Comparison of ENCODE assay signal across 1 cellular context in genomic region chr7:74452748-74453320, GRCh38.
TF ChIP-seq lines count a peak whose summit lies in the region.

No MANE protein-coding gene starts in this region.

TF ChIP-seq in K562, 482 proteins besides CTCF, POLR2A, EP300 and RAD21 (continued from another document and continues in another):
- TF ChIP-seq ZNF592 (IDR thresholded peaks at IDR 0.05) (peak; percentile 98), DMBX1 (CRISPR knock-in tag; IDR thresholded peaks at IDR 0.05; ENCODE audit: borderline replicate concordance) (peak; percentile 95), THRA (IDR thresholded peaks at IDR 0.05) (no peak), GATA2 (CRISPR knock-in tag; IDR thresholded peaks at IDR 0.05) (no peak), SMAD4 (CRISPR knock-in tag; conservative IDR thresholded peaks at IDR 0.05) (peak; percentile 46; the same call in 1 of the 2 replicates), GABPA (tag; conservative IDR thresholded peaks at IDR 0.05; ENCODE audit: low read depth) (peak; percentile 56), MEIS2 (IDR thresholded peaks at IDR 0.05; ENCODE audit: partially characterized antibody) (peak; percentile 25), ZNF584 (CRISPR knock-in tag; IDR thresholded peaks at IDR 0.05; ENCODE audit: low read depth) (peak; percentile 88), CUX1 (CRISPR knock-in tag; IDR thresholded peaks at IDR 0.05) (peak; percentile 83), PTTG1 (tag; IDR thresholded peaks at IDR 0.05; ENCODE audit: low read depth) (peak; percentile 86), ZBTB12 (CRISPR knock-in tag; IDR thresholded peaks at IDR 0.05) (peak; percentile 42; the same call in 1 of the 2 replicates), TEAD2 (tag; IDR thresholded peaks at IDR 0.05) (0 out of 2 replicates have a peak, but pooled peaks have one; percentile 19), GTF2A2 (tag; IDR thresholded peaks at IDR 0.05) (0 out of 2 replicates have a peak, but pooled peaks have one; percentile 54), FOXO4 (CRISPR knock-in tag; IDR thresholded peaks at IDR 0.05) (no peak), THAP12 (CRISPR knock-in tag; IDR thresholded peaks at IDR 0.05) (no peak), GABPB2 (CRISPR knock-in tag; conservative IDR thresholded peaks at IDR 0.05) (no peak), ETV1 (tag; conservative IDR thresholded peaks at IDR 0.05; ENCODE audit: low read depth) (peak; percentile 12), EP400 (IDR thresholded peaks at IDR 0.05) (0 out of 2 replicates have a peak, but pooled peaks have one; percentile 7), RB1 (IDR thresholded peaks at IDR 0.05; ENCODE audit: low read depth) (no peak), YY1 (IDR thresholded peaks at IDR 0.05; ENCODE audit: borderline replicate concordance in 1 of 3, control insufficient read depth in 1 of 3, extremely low read depth in 1 of 3, insufficient read depth in 3 of 3, insufficient read length in 1 of 3, insufficient replicate concordance in 2 of 3, low read depth in 1 of 3, low read length in 2 of 3) (peak in 1 of 3 experiments; percentile 56), SMAD3 (CRISPR knock-in tag; conservative IDR thresholded peaks at IDR 0.05) (peak; percentile 70; the same call in 1 of the 2 replicates), ZNF445 (CRISPR knock-in tag; IDR thresholded peaks at IDR 0.05; ENCODE audit: low read depth) (no peak), SMARCA5 (IDR thresholded peaks at IDR 0.05) (0 out of 2 replicates have a peak, but pooled peaks have one; percentile 18), ZBTB11 (CRISPR knock-in tag; IDR thresholded peaks at IDR 0.05) (peak in 1 of 3 experiments; percentile 63; a peak in 1 of 6 replicates), ASH1L (IDR thresholded peaks at IDR 0.05; ENCODE audit: borderline replicate concordance, low read depth, partially characterized antibody) (no peak), CREM (IDR thresholded peaks at IDR 0.05; ENCODE audit: low read depth) (0 out of 2 replicates have a peak, but pooled peaks have one; percentile 5), MTA1 (IDR thresholded peaks at IDR 0.05; ENCODE audit: borderline replicate concordance) (no peak), BACH1 (tag; IDR thresholded peaks at IDR 0.05) (peak; percentile 90), HSF4 (CRISPR knock-in tag; IDR thresholded peaks at IDR 0.05; ENCODE audit: borderline replicate concordance) (peak; percentile 74; the same call in 1 of the 2 replicates)
- TF ChIP-seq, protein P1, sequence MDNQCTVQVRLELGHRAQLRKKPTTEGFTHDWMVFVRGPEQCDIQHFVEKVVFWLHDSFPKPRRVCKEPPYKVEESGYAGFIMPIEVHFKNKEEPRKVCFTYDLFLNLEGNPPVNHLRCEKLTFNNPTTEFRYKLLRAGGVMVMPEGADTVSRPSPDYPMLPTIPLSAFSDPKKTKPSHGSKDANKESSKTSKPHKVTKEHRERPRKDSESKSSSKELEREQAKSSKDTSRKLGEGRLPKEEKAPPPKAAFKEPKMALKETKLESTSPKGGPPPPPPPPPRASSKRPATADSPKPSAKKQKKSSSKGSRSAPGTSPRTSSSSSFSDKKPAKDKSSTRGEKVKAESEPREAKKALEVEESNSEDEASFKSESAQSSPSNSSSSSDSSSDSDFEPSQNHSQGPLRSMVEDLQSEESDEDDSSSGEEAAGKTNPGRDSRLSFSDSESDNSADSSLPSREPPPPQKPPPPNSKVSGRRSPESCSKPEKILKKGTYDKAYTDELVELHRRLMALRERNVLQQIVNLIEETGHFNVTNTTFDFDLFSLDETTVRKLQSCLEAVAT (IDR thresholded peaks at IDR 0.05) = no peak
- TF ChIP-seq, protein P2, sequence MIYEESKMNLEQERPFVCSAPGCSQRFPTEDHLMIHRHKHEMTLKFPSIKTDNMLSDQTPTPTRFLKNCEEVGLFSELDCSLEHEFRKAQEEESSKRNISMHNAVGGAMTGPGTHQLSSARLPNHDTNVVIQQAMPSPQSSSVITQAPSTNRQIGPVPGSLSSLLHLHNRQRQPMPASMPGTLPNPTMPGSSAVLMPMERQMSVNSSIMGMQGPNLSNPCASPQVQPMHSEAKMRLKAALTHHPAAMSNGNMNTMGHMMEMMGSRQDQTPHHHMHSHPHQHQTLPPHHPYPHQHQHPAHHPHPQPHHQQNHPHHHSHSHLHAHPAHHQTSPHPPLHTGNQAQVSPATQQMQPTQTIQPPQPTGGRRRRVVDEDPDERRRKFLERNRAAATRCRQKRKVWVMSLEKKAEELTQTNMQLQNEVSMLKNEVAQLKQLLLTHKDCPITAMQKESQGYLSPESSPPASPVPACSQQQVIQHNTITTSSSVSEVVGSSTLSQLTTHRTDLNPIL (CRISPR knock-in tag; IDR thresholded peaks at IDR 0.05) = no peak
